8 cellular contexts compared by ENCODE assay signal in the genomic region with DNA sequence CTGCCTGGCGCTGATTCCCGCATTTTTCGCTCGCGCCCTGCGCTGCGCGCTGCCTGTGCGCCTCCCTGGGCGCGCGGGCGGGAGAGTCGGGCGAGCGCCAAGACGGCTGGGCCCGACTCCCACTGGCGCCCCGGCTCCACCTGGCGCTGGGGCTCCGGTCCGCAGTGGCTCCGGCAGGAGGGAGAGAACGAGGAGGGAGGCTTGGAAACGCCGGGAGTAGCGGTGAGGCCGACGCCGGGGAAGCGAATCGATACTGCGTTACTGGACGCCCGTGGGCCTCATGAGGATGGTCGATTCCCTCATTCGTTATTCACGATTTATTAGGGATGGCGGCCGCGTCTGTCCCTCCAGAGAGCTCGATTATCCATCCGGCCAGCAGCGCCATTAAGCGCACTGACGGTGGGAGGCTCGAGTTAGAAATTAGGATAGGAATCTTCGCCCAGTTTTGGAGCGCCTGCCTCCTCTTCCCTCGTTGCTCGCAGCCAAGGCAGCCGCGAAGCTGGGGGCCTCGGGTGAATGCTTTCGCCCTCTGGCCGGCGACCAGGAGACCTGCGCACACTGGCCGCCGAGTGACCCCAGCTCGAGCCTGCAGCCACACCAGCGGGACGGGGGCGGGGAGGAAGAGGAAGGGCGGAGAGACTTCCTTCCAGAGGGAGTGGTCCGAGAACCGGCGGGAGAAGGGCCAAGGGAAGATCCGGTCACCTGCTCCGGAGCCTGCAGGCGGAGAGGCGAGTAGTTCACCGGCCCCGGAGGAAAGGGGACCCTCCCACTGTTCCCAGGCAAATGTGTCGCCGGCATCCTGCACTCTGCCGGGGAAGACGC. TPM values are rescaled to one million over a fixed set of nuclear protein-coding genes. Genes with fewer than 3 reads are reported as not detected.
DNase-seq lines count a peak whose midpoint lies in the region; ATAC-seq, FAIRE-seq and TF ChIP-seq lines count a peak whose summit lies in the region.

No MANE protein-coding gene starts in this region.

- H3K27me3 ChIP-seq in K562 (ENCODE audit: control insufficient read depth in 2 of 2, insufficient read depth in 2 of 2, low read length in 2 of 2) (no peaks in the 10 kb centered on the region), gastrocnemius medialis (peaks cover 32 to 36% (median 34%) of the 10 kb centered on the region in 3 donors)

- no peak for FAIRE-seq in K562 (lab: Jason Lieb, UNC)

- H3K4me1 ChIP-seq in K562 (replicated peaks in 1 of 2; ENCODE audit: control insufficient read depth in 2 of 2, insufficient read depth in 2 of 2, low read length in 2 of 2) (peaks cover 24 to 61% of the 10 kb centered on the region in 2 experiments), gastrocnemius medialis (peaks cover 34 to 38% of the 10 kb centered on the region in 2 donors)

- intact Hi-C loops in K562 (cut with micrococcal nuclease) = loop anchor here (5.0 to 10.0 kb wide), 4 partner anchors 47 to 405 kb away; a partner anchor contains a TSS
- intact Hi-C loops in gastrocnemius medialis (cut with DNase I; ENCODE audit: low total_unique reads) = loop anchor here (5.0 kb wide), 1 partner anchor 72 kb away; no protein-coding TSS in a partner anchor

- ATAC-seq in K562 (peak; percentile 65), gastrocnemius medialis (peak in 1 of 2 donors; percentile 7), GM21367 (IDR thresholded peaks at IDR 0.05; ENCODE audit: unreplicated experiment) (no peak)

- POLR2A ChIA-PET in K562 (lab: Yijun Ruan, JAX) = interaction anchor here (0.6 to 1.1 kb wide), 3 partner anchors 18 to 173 kb away, joined by 3 to 4 read pairs (median 4); no protein-coding TSS in a partner anchor

- no peak for TF ChIP-seq RAD21 in K562 (CRISPR knock-in tag; conservative IDR thresholded peaks at IDR 0.05 in 1 of 2, IDR thresholded peaks at IDR 0.05 in 1 of 2)

- TSS peak; percentile 86 for BruUV-seq in K562 (replicated peaks; lab: Mats Ljungman, UMichigan)

- H3K36me3 ChIP-seq in K562 (ENCODE audit: control insufficient read depth, insufficient read depth, low read length) = peaks cover 12% of the 10 kb centered on the region
- H3K36me3 ChIP-seq in gastrocnemius medialis = peaks cover 0 to 3% of the 10 kb centered on the region in 2 donors

- H3K9me3 ChIP-seq in K562 (replicated peaks; ENCODE audit: control insufficient read depth, insufficient read depth, low read depth, low read length) (no peaks in the 10 kb centered on the region), iPS-18c (ENCODE audit: control insufficient read depth, insufficient read depth, low read length) (peaks cover 5% of the 10 kb centered on the region), gastrocnemius medialis (no peaks in the 10 kb centered on the region)

- TF ChIP-seq CTCF in GM13977 (IDR thresholded peaks at IDR 0.05; ENCODE audit: extremely low read depth, insufficient read depth, missing control alignments) = peak; percentile 2
- peak in 1 of 3 experiments; percentile 14; a peak in 1 of 6 replicates for TF ChIP-seq CTCF in K562 (IDR thresholded peaks at IDR 0.05 in 2 of 3, conservative IDR thresholded peaks at IDR 0.05 in 1 of 3; ENCODE audit: insufficient read depth in 2 of 3, low read depth in 1 of 3, low read length in 3 of 3)
- TF ChIP-seq CTCF in gastrocnemius medialis (IDR thresholded peaks at IDR 0.05 in 4 of 5, conservative IDR thresholded peaks at IDR 0.05 in 1 of 5) = no peak

- H3K4me2 ChIP-seq in K562 (ENCODE audit: insufficient read depth, low read length) = peak overlapping the region; percentile 86

- H3K9ac ChIP-seq in K562 (ENCODE audit: insufficient read depth in 1 of 2, low read depth in 2 of 2, low read length in 2 of 2) = peak overlapping the region; percentile 90 to 92

- peak overlapping the region; percentile 86 for H3K27ac ChIP-seq in K562 (ENCODE audit: extremely low read depth, low read depth, low read length)
- peak overlapping the region; percentile 78 to 96 (median 80) for H3K27ac ChIP-seq in gastrocnemius medialis

- CTCF ChIA-PET in K562 (lab: Yijun Ruan, JAX; ENCODE audit: low intra/inter-chr PET ratio) = no interaction called here

- DNase-seq in AG08395 (ENCODE audit: low spot score) (peak; percentile 24), GM13977 (ENCODE audit: low spot score) (no peak), NCI-H748 (lab: John Stamatoyannopoulos, UW; ENCODE audit: unreplicated experiment) (peak; percentile 87), K562 (ENCODE audit: extremely low read depth in 1 of 4, low spot score in 3 of 4) (peak; percentile 59 to 96 (median 74)), gastrocnemius medialis (peak; percentile 73 to 74)
- DNase-seq in stimulated activated CD4-positive, alpha-beta T cell treated with anti-CD3 and anti-CD28 coated beads, Interleukin-1b, Interleukin-23, amount 100 ng/mL, for 48 hours = no peak

- H4K20me1 ChIP-seq in K562 (replicated peaks; ENCODE audit: control insufficient read depth, insufficient read depth, low read length) = peaks cover 9% of the 10 kb centered on the region

- H3K79me2 ChIP-seq in K562 (ENCODE audit: control insufficient read depth, insufficient read depth, low read length) = peaks cover 87% of the 10 kb centered on the region

- peaks cover 4% of the 10 kb centered on the region for H3K9me1 ChIP-seq in K562 (ENCODE audit: control insufficient read depth, insufficient read depth, low read length)

- in situ Hi-C loops in GM13977 (cut with MboI; ENCODE audit: low pct_unique_long_range_greater_than_20kb, low sequenced_read_pairs, unreplicated experiment) (no loop called here), K562 (cut with MboI) (no loop called here), gastrocnemius medialis (cut with MboI; ENCODE audit: low sequenced_read_pairs in 4 of 4) (loop anchor here in 1 of 4 donors (10.0 kb wide), 1 partner anchor 55 kb away; no protein-coding TSS in a partner anchor)

- peak overlapping the region; percentile 67 for H2AFZ ChIP-seq in K562 (ENCODE audit: low read depth, low read length)

- H3K4me3 ChIP-seq in K562 (peak overlapping the region; percentile 74), iPS-18c (ENCODE audit: insufficient read depth, low read depth, low read length) (peak overlapping the region; percentile 99), gastrocnemius medialis (peak overlapping the region; percentile 55 to 70 (median 64))

- WGBS in K562 (ENCODE audit: insufficient coverage, low coverage, missing lambda C conversion rate) = 11% methylated on average over 58 of the region's 79 CpGs

- TF ChIP-seq POLR2A in K562 (conservative IDR thresholded peaks at IDR 0.05) (peak; percentile 93), gastrocnemius medialis (IDR thresholded peaks at IDR 0.05) (peak; percentile 56 to 62)

- peak; percentile 38 for TF ChIP-seq EP300 in K562 (IDR thresholded peaks at IDR 0.05; ENCODE audit: low read length)

RNA-seq across cellular contexts. Expression of a gene that starts 1.3 kb away (rescaled TPM):
- total RNA-seq in K562 (2011; cell fraction: chromatin; rRNA removed; ENCODE audit: low replicate concordance) = 12.2 and 22.3 TPM in 2 replicates
- 14.2 and 14.7 TPM in 2 replicates for total RNA-seq in K562 (2011; cell fraction: nucleolus; rRNA removed)
- total RNA-seq in K562 (2011; cell fraction: nucleoplasm; rRNA removed) = 12.9 and 19.9 TPM in 2 replicates
- total RNA-seq in K562 (2014; rRNA removed) (6.6 and 8.3 TPM in 2 replicates), K562 (2014; rRNA removed; fragmentation: Illumina TruSeq; extraction: Trizol) (3.0 and 3.7 TPM in 2 replicates), K562 (2015; rRNA removed; fragmentation: Illumina TruSeq; extraction: Trizol) (4.0 and 5.1 TPM in 2 replicates), K562 (2021) (33.4 and 33.7 TPM in 2 replicates), gastrocnemius medialis (1 to 10 TPM; 1.3 to 4.0 (median 1.6) TPM)
- polyA plus RNA-seq in K562 (2011; rRNA removed) (5.9 and 7.0 TPM in 2 replicates), K562 (2014; fragmentation: Illumina TruSeq; extraction: Trizol) (14.0 and 17.8 TPM in 2 replicates), K562 (2014; fragmentation: Nextera tagmentation; extraction: Ambion mirVana) (1 to 10 TPM; 1.3 to 1.4 TPM), K562 (2014; rRNA removed) (17.1 and 20.3 TPM in 2 replicates)
- polyA plus RNA-seq in K562 (2011; cell fraction: cytosol; rRNA removed) = 7.1 and 19.3 TPM in 2 replicates
- polyA plus RNA-seq in K562 (2011; cell fraction: nucleus; rRNA removed) = 12.9 and 33.2 TPM in 2 replicates
- 22.2 and 28.1 TPM in 2 replicates for polyA plus RNA-seq in K562 (2012)
- 4.2 and 5.7 TPM in 2 replicates for polyA minus RNA-seq in K562 (2011; rRNA and poly(A)+ RNA removed)
- 12.4 and 18.0 TPM in 2 replicates for polyA minus RNA-seq in K562 (2011; cell fraction: cytosol; rRNA and poly(A)+ RNA removed)
- polyA minus RNA-seq in K562 (2011; cell fraction: nucleus; rRNA and poly(A)+ RNA removed) = 3.0 and 5.5 TPM in 2 replicates

RNA-seq across cellular contexts. Expression of a gene that starts 3.1 kb away (rescaled TPM):
- 28.6 and 81.3 TPM in 2 replicates for total RNA-seq in K562 (2011; cell fraction: chromatin; rRNA removed; ENCODE audit: low replicate concordance)
- 130 and 156 TPM in 2 replicates for total RNA-seq in K562 (2011; cell fraction: nucleolus; rRNA removed)
- 96.8 and 111 TPM in 2 replicates for total RNA-seq in K562 (2011; cell fraction: nucleoplasm; rRNA removed)
- total RNA-seq in K562 (2014; rRNA removed) (509 and 525 TPM in 2 replicates), K562 (2014; rRNA removed; fragmentation: Illumina TruSeq; extraction: Trizol) (498 and 574 TPM in 2 replicates), K562 (2015; rRNA removed; fragmentation: Illumina TruSeq; extraction: Trizol) (469 and 476 TPM in 2 replicates), K562 (2021) (460 and 522 TPM in 2 replicates), gastrocnemius medialis (100 to 1,000 TPM; 211 to 334 (median 280) TPM)
- polyA plus RNA-seq in K562 (2011; rRNA removed) (331 and 538 TPM in 2 replicates), K562 (2014; fragmentation: Illumina TruSeq; extraction: Trizol) (538 and 584 TPM in 2 replicates), K562 (2014; fragmentation: Nextera tagmentation; extraction: Ambion mirVana) (1,000 to 10,000 TPM; 2,413 to 2,775 TPM), K562 (2014; rRNA removed) (729 and 824 TPM in 2 replicates)
- polyA plus RNA-seq in K562 (2011; cell fraction: cytosol; rRNA removed) = 662 and 1,258 TPM in 2 replicates
- 149 and 186 TPM in 2 replicates for polyA plus RNA-seq in K562 (2011; cell fraction: nucleus; rRNA removed)
- polyA plus RNA-seq in K562 (2012) = 361 and 450 TPM in 2 replicates
- polyA minus RNA-seq in K562 (2011; rRNA and poly(A)+ RNA removed) = 209 and 374 TPM in 2 replicates
- polyA minus RNA-seq in K562 (2011; cell fraction: cytosol; rRNA and poly(A)+ RNA removed) = 99.7 and 217 TPM in 2 replicates
- 36.3 and 46.2 TPM in 2 replicates for polyA minus RNA-seq in K562 (2011; cell fraction: nucleus; rRNA and poly(A)+ RNA removed)

RNA-seq across cellular contexts. Expression of a gene that starts 19.3 kb away (rescaled TPM):
- total RNA-seq in K562 (2011; cell fraction: chromatin; rRNA removed; ENCODE audit: low replicate concordance) = 5.3 and 11.2 TPM in 2 replicates
- 8.9 and 9.2 TPM in 2 replicates for total RNA-seq in K562 (2011; cell fraction: nucleolus; rRNA removed)
- 10.9 and 12.7 TPM in 2 replicates for total RNA-seq in K562 (2011; cell fraction: nucleoplasm; rRNA removed)
- total RNA-seq in K562 (2014; rRNA removed) (21.7 and 29.6 TPM in 2 replicates), K562 (2014; rRNA removed; fragmentation: Illumina TruSeq; extraction: Trizol) (7.2 and 11.7 TPM in 2 replicates), K562 (2015; rRNA removed; fragmentation: Illumina TruSeq; extraction: Trizol) (15.6 and 15.7 TPM in 2 replicates), K562 (2021) (60.7 and 78.7 TPM in 2 replicates), gastrocnemius medialis (10 to 100 TPM; 10.0 to 25.8 (median 13.3) TPM)
- polyA plus RNA-seq in K562 (2011; rRNA removed) (13.0 and 20.5 TPM in 2 replicates), K562 (2014; fragmentation: Illumina TruSeq; extraction: Trizol) (15.0 and 29.4 TPM in 2 replicates), K562 (2014; fragmentation: Nextera tagmentation; extraction: Ambion mirVana) (10 to 100 TPM in 1 of 2 experiments, 1 to 10 TPM in 1; 5.0 to 10.7 TPM), K562 (2014; rRNA removed) (38.9 and 57.5 TPM in 2 replicates)
- 7.8 and 30.3 TPM in 2 replicates for polyA plus RNA-seq in K562 (2011; cell fraction: cytosol; rRNA removed)
- polyA plus RNA-seq in K562 (2011; cell fraction: nucleus; rRNA removed) = 6.0 and 11.9 TPM in 2 replicates
- 25.2 and 31.6 TPM in 2 replicates for polyA plus RNA-seq in K562 (2012)
- polyA minus RNA-seq in K562 (2011; rRNA and poly(A)+ RNA removed) = 2.4 and 3.5 TPM in 2 replicates
- 4.8 and 12.4 TPM in 2 replicates for polyA minus RNA-seq in K562 (2011; cell fraction: cytosol; rRNA and poly(A)+ RNA removed)
- 2.6 and 3.9 TPM in 2 replicates for polyA minus RNA-seq in K562 (2011; cell fraction: nucleus; rRNA and poly(A)+ RNA removed)

RNA-seq across cellular contexts. Expression of a gene that starts 44.4 kb away (rescaled TPM):
- total RNA-seq in K562 (2011; cell fraction: chromatin; rRNA removed; ENCODE audit: low replicate concordance) = 330 and 658 TPM in 2 replicates
- total RNA-seq in K562 (2011; cell fraction: nucleolus; rRNA removed) = 248 and 270 TPM in 2 replicates
- total RNA-seq in K562 (2011; cell fraction: nucleoplasm; rRNA removed) = 297 and 366 TPM in 2 replicates
- total RNA-seq in K562 (2014; rRNA removed) (31.4 and 34.9 TPM in 2 replicates), K562 (2014; rRNA removed; fragmentation: Illumina TruSeq; extraction: Trizol) (17.4 and 18.4 TPM in 2 replicates), K562 (2015; rRNA removed; fragmentation: Illumina TruSeq; extraction: Trizol) (22.7 and 23.6 TPM in 2 replicates), K562 (2021) (61.3 and 71.7 TPM in 2 replicates), gastrocnemius medialis (10 to 100 TPM; 48.2 to 76.8 (median 56.3) TPM)
- polyA plus RNA-seq in K562 (2011; rRNA removed) (30.0 and 30.6 TPM in 2 replicates), K562 (2014; fragmentation: Illumina TruSeq; extraction: Trizol) (30.2 and 33.4 TPM in 2 replicates), K562 (2014; fragmentation: Nextera tagmentation; extraction: Ambion mirVana) (1 to 10 TPM; 3.1 to 3.4 TPM), K562 (2014; rRNA removed) (47.8 and 55.0 TPM in 2 replicates)
- polyA plus RNA-seq in K562 (2011; cell fraction: cytosol; rRNA removed) = 11.8 and 25.6 TPM in 2 replicates
- 127 and 214 TPM in 2 replicates for polyA plus RNA-seq in K562 (2011; cell fraction: nucleus; rRNA removed)
- 36.2 and 46.8 TPM in 2 replicates for polyA plus RNA-seq in K562 (2012)
- 20.1 and 32.9 TPM in 2 replicates for polyA minus RNA-seq in K562 (2011; rRNA and poly(A)+ RNA removed)
- polyA minus RNA-seq in K562 (2011; cell fraction: cytosol; rRNA and poly(A)+ RNA removed) = 13.9 and 19.0 TPM in 2 replicates
- polyA minus RNA-seq in K562 (2011; cell fraction: nucleus; rRNA and poly(A)+ RNA removed) = 52.0 and 68.0 TPM in 2 replicates

RNA-seq across cellular contexts. Expression of a gene that starts 49.9 kb away (rescaled TPM):
- total RNA-seq in K562 (2011; cell fraction: chromatin; rRNA removed; ENCODE audit: low replicate concordance) = 27.6 and 39.9 TPM in 2 replicates
- total RNA-seq in K562 (2011; cell fraction: nucleolus; rRNA removed) = 17.5 and 18.2 TPM in 2 replicates
- 23.2 and 28.6 TPM in 2 replicates for total RNA-seq in K562 (2011; cell fraction: nucleoplasm; rRNA removed)
- total RNA-seq in K562 (2014; rRNA removed) (14.4 and 18.1 TPM in 2 replicates), K562 (2014; rRNA removed; fragmentation: Illumina TruSeq; extraction: Trizol) (24.0 and 24.1 TPM in 2 replicates), K562 (2015; rRNA removed; fragmentation: Illumina TruSeq; extraction: Trizol) (27.9 and 29.3 TPM in 2 replicates), K562 (2021) (25.8 and 29.9 TPM in 2 replicates), gastrocnemius medialis (10 to 100 TPM; 57.2 to 97.0 (median 76.8) TPM)
- polyA plus RNA-seq in K562 (2011; rRNA removed) (16.6 and 23.0 TPM in 2 replicates), K562 (2014; fragmentation: Illumina TruSeq; extraction: Trizol) (25.5 and 29.6 TPM in 2 replicates), K562 (2014; fragmentation: Nextera tagmentation; extraction: Ambion mirVana) (1 to 10 TPM; 3.7 to 5.7 TPM), K562 (2014; rRNA removed) (17.9 and 27.2 TPM in 2 replicates)
- polyA plus RNA-seq in K562 (2011; cell fraction: cytosol; rRNA removed) = 14.6 and 27.3 TPM in 2 replicates
- polyA plus RNA-seq in K562 (2011; cell fraction: nucleus; rRNA removed) = 34.1 and 43.1 TPM in 2 replicates
- polyA plus RNA-seq in K562 (2012) = 19.7 and 23.1 TPM in 2 replicates
- 35.1 and 73.8 TPM in 2 replicates for polyA minus RNA-seq in K562 (2011; rRNA and poly(A)+ RNA removed)
- polyA minus RNA-seq in K562 (2011; cell fraction: cytosol; rRNA and poly(A)+ RNA removed) = 15.0 and 21.8 TPM in 2 replicates
- polyA minus RNA-seq in K562 (2011; cell fraction: nucleus; rRNA and poly(A)+ RNA removed) = 7.5 and 10.6 TPM in 2 replicates

Comparison
In these comparisons a context has a peak if more than half of its experiments do, and no peak if none do; other contexts are left out.
1. DNase-seq: peak in AG08395 (single experiment), NCI-H748 (single experiment), K562 (4 of 4) and gastrocnemius medialis (2 of 2); none in GM13977 (single experiment) and stimulated activated CD4-positive, alpha-beta T cell treated with anti-CD3 and anti-CD28 coated beads, Interleukin-1b, Interleukin-23, amount 100 ng/mL, for 48 hours (single experiment).
2. Peak in every context shown above with its lines, with median percentiles within 50 percentile points of each other: H3K4me3 ChIP-seq.